21 cellular contexts compared by ENCODE assay signal in genomic region chr6:20399518-20399917, GRCh38.
"Had no signal": no experiment of that assay in that cellular context is flagged by ENCODE, and none has a peak within 500 bp of the region (broad histone marks: within the 10 kb centered on the region; RNA-seq: fewer than 3 reads in every experiment).

No MANE protein-coding gene starts in this region.

- H3K9me3 Mint-ChIP-seq: activated T-cell treated with anti-CD3 and anti-CD28 coated beads, Interleukin-2, amount 50 U/mL, for 24 hours; memory B cell; nephron progenitor cell; stimulated activated effector memory CD8-positive, alpha-beta T cell treated with anti-CD3 and anti-CD28 coated beads, Interleukin-12 subunit alpha, Interleukin-12 subunit beta, amount 100 ng/mL, for 72 hours; stimulated activated naive CD8-positive, alpha-beta T cell treated with anti-CD3 and anti-CD28 coated beads, Interleukin-15, amount 100 ng/mL, for 72 hours had no signal

- ATAC-seq: gastroesophageal sphincter; left colon; sciatic nerve; stimulated activated effector memory CD8-positive, alpha-beta T cell treated with anti-CD3 and anti-CD28 coated beads, Interleukin-12 subunit alpha, Interleukin-12 subunit beta, amount 100 ng/mL, for 72 hours; stimulated activated naive CD8-positive, alpha-beta T cell treated with anti-CD3 and anti-CD28 coated beads, Interleukin-15, amount 100 ng/mL, for 72 hours had no signal

- H3K4me3 ChIP-seq: breast epithelium, colonic mucosa, gastroesophageal sphincter, suprapubic skin, tibial nerve had no signal

- H3K27me3 ChIP-seq: breast epithelium, colonic mucosa, suprapubic skin, tibial nerve had no signal

- H3K36me3 Mint-ChIP-seq: activated naive CD8-positive, alpha-beta T cell treated with anti-CD3 and anti-CD28 coated beads, Interleukin-2, amount 10 ng/mL, durations not matched to agents 7 days and 5 days; memory B cell had no signal

- H3K27me3 Mint-ChIP-seq: activated naive CD8-positive, alpha-beta T cell treated with anti-CD3 and anti-CD28 coated beads, Interleukin-2, amount 10 ng/mL, durations not matched to agents 7 days and 5 days; activated T-cell treated with anti-CD3 and anti-CD28 coated beads, Interleukin-2, amount 50 U/mL, for 24 hours; stimulated activated naive CD8-positive, alpha-beta T cell treated with anti-CD3 and anti-CD28 coated beads, Interleukin-15, amount 100 ng/mL, for 72 hours had no signal

- H3K4me3 Mint-ChIP-seq: activated T-cell treated with anti-CD3 and anti-CD28 coated beads, Interleukin-2, amount 50 U/mL, for 24 hours; endodermal cell; memory B cell; nephron progenitor cell; stimulated activated naive CD8-positive, alpha-beta T cell treated with anti-CD3 and anti-CD28 coated beads, Interleukin-15, amount 100 ng/mL, for 72 hours had no signal

- H3K36me3 ChIP-seq: breast epithelium, colonic mucosa, gastroesophageal sphincter, suprapubic skin, tibial nerve had no signal

- H3K27ac Mint-ChIP-seq: activated naive CD8-positive, alpha-beta T cell treated with anti-CD3 and anti-CD28 coated beads, Interleukin-2, amount 10 ng/mL, durations not matched to agents 7 days and 5 days; activated T-cell treated with anti-CD3 and anti-CD28 coated beads, Interleukin-2, amount 50 U/mL, for 24 hours; endodermal cell; memory B cell; nephron progenitor cell; stimulated activated effector memory CD8-positive, alpha-beta T cell treated with anti-CD3 and anti-CD28 coated beads, Interleukin-12 subunit alpha, Interleukin-12 subunit beta, amount 100 ng/mL, for 72 hours; stimulated activated naive CD8-positive, alpha-beta T cell treated with anti-CD3 and anti-CD28 coated beads, Interleukin-15, amount 100 ng/mL, for 72 hours had no signal

- DNase-seq: activated CD4-positive, alpha-beta T cell treated with anti-CD3 and anti-CD28 coated beads, Interleukin-2, amount 50 U/mL, for 48 hours; activated CD4-positive, CD25-positive, alpha-beta regulatory T cell treated with anti-CD3 and anti-CD28 coated beads, Interleukin-2, amount 50 U/mL, for 72 hours; activated naive CD4-positive, alpha-beta T cell treated with Interleukin-2 at 50 U/mL for 16 hours; activated naive CD8-positive, alpha-beta T cell treated with anti-CD3 and anti-CD28 coated beads, Interleukin-2, amount 10 ng/mL, durations not matched to agents 7 days and 5 days; activated T-cell treated with anti-CD3 and anti-CD28 coated beads, Interleukin-2, amount 50 U/mL, for 24 hours; amniotic stem cell; colonic mucosa; endodermal cell; head of caudate nucleus; left colon; nephron progenitor cell; small intestine; stimulated activated CD4-positive, alpha-beta T cell treated with anti-CD3 and anti-CD28 coated beads, Interleukin-2, amount 100 ng/mL, for 24 hours; stimulated activated naive CD8-positive, alpha-beta T cell treated with anti-CD3 and anti-CD28 coated beads, Interleukin-15, amount 100 ng/mL, for 72 hours had no signal

- H3K9me3 ChIP-seq: breast epithelium, colonic mucosa, gastroesophageal sphincter, suprapubic skin, tibial nerve had no signal
